1 cellular context compared by ENCODE assay signal in the genomic region with DNA sequence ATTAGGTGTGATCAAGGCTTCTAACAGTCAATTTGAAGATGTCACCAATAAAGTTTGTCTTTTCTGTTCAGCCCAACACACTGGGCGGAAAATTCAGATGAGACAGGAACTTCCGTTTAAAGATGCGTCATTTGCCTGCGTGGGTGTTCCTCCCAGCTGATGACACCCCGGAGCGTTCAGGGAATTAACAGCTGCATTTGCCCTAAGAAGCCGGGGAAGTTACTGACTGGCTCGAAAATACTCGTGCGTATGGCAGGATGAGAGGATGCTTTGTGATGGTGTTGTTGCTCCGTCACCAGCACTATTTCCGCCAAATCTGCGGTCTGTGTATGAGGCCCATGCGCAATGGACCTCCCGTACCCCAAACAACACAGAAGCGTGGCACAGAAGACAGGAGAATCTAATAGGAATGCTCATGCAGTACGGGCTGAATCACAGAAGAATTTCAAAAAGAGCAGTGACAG.
TF ChIP-seq lines count a peak whose summit lies in the region.

No MANE protein-coding gene starts in this region.

TF ChIP-seq in K562, 482 proteins besides CTCF, POLR2A, EP300 and RAD21 (continued from another document):
- TF ChIP-seq, protein P1, sequence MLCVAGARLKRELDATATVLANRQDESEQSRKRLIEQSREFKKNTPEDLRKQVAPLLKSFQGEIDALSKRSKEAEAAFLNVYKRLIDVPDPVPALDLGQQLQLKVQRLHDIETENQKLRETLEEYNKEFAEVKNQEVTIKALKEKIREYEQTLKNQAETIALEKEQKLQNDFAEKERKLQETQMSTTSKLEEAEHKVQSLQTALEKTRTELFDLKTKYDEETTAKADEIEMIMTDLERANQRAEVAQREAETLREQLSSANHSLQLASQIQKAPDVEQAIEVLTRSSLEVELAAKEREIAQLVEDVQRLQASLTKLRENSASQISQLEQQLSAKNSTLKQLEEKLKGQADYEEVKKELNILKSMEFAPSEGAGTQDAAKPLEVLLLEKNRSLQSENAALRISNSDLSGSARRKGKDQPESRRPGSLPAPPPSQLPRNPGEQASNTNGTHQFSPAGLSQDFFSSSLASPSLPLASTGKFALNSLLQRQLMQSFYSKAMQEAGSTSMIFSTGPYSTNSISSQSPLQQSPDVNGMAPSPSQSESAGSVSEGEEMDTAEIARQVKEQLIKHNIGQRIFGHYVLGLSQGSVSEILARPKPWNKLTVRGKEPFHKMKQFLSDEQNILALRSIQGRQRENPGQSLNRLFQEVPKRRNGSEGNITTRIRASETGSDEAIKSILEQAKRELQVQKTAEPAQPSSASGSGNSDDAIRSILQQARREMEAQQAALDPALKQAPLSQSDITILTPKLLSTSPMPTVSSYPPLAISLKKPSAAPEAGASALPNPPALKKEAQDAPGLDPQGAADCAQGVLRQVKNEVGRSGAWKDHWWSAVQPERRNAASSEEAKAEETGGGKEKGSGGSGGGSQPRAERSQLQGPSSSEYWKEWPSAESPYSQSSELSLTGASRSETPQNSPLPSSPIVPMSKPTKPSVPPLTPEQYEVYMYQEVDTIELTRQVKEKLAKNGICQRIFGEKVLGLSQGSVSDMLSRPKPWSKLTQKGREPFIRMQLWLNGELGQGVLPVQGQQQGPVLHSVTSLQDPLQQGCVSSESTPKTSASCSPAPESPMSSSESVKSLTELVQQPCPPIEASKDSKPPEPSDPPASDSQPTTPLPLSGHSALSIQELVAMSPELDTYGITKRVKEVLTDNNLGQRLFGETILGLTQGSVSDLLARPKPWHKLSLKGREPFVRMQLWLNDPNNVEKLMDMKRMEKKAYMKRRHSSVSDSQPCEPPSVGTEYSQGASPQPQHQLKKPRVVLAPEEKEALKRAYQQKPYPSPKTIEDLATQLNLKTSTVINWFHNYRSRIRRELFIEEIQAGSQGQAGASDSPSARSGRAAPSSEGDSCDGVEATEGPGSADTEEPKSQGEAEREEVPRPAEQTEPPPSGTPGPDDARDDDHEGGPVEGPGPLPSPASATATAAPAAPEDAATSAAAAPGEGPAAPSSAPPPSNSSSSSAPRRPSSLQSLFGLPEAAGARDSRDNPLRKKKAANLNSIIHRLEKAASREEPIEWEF (CRISPR knock-in tag; IDR thresholded peaks at IDR 0.05), result no peak
